8 cellular contexts compared by ENCODE assay signal in genomic region chr4:151325320-151326246, GRCh38. TPM values are rescaled to one million over a fixed set of nuclear protein-coding genes. Genes with fewer than 3 reads are reported as not detected.
DNase-seq lines count a peak whose midpoint lies in the region; ATAC-seq, FAIRE-seq and TF ChIP-seq lines count a peak whose summit lies in the region.

TSS of gene SH3D19 (minus strand) at chr4:151325605. CDS start at chr4:151325352, 253 bp downstream.

- no peak for TF ChIP-seq POLR2A in GM12892 (IDR thresholded peaks at IDR 0.05; ENCODE audit: low read depth, low read length)

- H3K27ac Mint-ChIP-seq in activated CD8-positive, alpha-beta T cell treated with anti-CD3 and anti-CD28 coated beads, Interleukin-2, amount 10 ng/mL, durations not matched to agents 7 days and 5 days: no peak within 1 kb of the TSS
- no peak within 1 kb of the TSS for H3K27ac Mint-ChIP-seq in naive B cell

- POLR2A ChIA-PET in activated CD8-positive, alpha-beta T cell treated with anti-CD3 and anti-CD28 coated beads, Interleukin-2, amount 10 ng/mL, durations not matched to agents 7 days and 5 days (lab: Charles Lee): no interaction called here

- no peak for FAIRE-seq in GM12892 (lab: Jason Lieb, UNC)

- H3K9me3 Mint-ChIP-seq in activated CD8-positive, alpha-beta T cell treated with anti-CD3 and anti-CD28 coated beads, Interleukin-2, amount 10 ng/mL, durations not matched to agents 7 days and 5 days (ENCODE audit: insufficient read depth): no peaks in the 10 kb centered on the region
- peaks cover under 1 to 7% (median 3%) of the 10 kb centered on the region in 7 donors for H3K9me3 Mint-ChIP-seq in naive B cell

- peak; percentile 19 for ATAC-seq in activated CD8-positive, alpha-beta T cell treated with anti-CD3 and anti-CD28 coated beads, Interleukin-2, amount 10 ng/mL, durations not matched to agents 7 days and 5 days
- no peak for ATAC-seq in naive B cell (ENCODE audit: low read depth in 2 of 2)

- DNase-seq in COLO829 (ENCODE audit: low spot score) (peak; percentile 45), HuH-7 (ENCODE audit: low spot score) (peak; percentile 80), fibroblast of villous mesenchyme (ENCODE audit: low read depth) (peak; percentile 45), naive B cell (no peak), dedifferentiated amniotic fluid mesenchymal stem cell (ENCODE audit: extremely low spot score) (no peak), GM12892 (ENCODE audit: insufficient read length) (no peak)
- DNase-seq in activated CD8-positive, alpha-beta T cell treated with anti-CD3 and anti-CD28 coated beads, Interleukin-2, amount 10 ng/mL, durations not matched to agents 7 days and 5 days: no peak
- DNase-seq in stimulated activated naive CD4-positive, alpha-beta T cell treated with Interleukin-2 at 50 U/mL for 16 hours (lab: John Stamatoyannopoulos, UW): no peak

- peaks cover 5% of the 10 kb centered on the region for H3K4me1 Mint-ChIP-seq in activated CD8-positive, alpha-beta T cell treated with anti-CD3 and anti-CD28 coated beads, Interleukin-2, amount 10 ng/mL, durations not matched to agents 7 days and 5 days (ENCODE audit: low read depth)
- H3K4me1 Mint-ChIP-seq in naive B cell: peaks cover 4 to 11% (median 9%) of the 10 kb centered on the region in 3 donors

- H3K4me3 Mint-ChIP-seq in activated CD8-positive, alpha-beta T cell treated with anti-CD3 and anti-CD28 coated beads, Interleukin-2, amount 10 ng/mL, durations not matched to agents 7 days and 5 days: peak within 1 kb of the TSS; percentile 38
- peak within 1 kb of the TSS in 7 of 8 donors; percentile 33 to 80 (median 66) for H3K4me3 Mint-ChIP-seq in naive B cell

- TF ChIP-seq CTCF in fibroblast of villous mesenchyme (IDR thresholded peaks at IDR 0.05; ENCODE audit: insufficient read depth, low read depth, low read length): no peak

- CTCF ChIA-PET in activated CD8-positive, alpha-beta T cell treated with anti-CD3 and anti-CD28 coated beads, Interleukin-2, amount 10 ng/mL, durations not matched to agents 7 days and 5 days (lab: Charles Lee): no interaction called here

- H3K4me3 ChIP-seq in fibroblast of villous mesenchyme (ENCODE audit: low read depth, low read length): peak within 1 kb of the TSS; percentile 68

- H3K27me3 Mint-ChIP-seq in activated CD8-positive, alpha-beta T cell treated with anti-CD3 and anti-CD28 coated beads, Interleukin-2, amount 10 ng/mL, durations not matched to agents 7 days and 5 days (ENCODE audit: low read depth): peaks cover 49% of the 10 kb centered on the region
- peaks cover 55 to 60% (median 59%) of the 10 kb centered on the region in 3 donors for H3K27me3 Mint-ChIP-seq in naive B cell

- H3K36me3 Mint-ChIP-seq in activated CD8-positive, alpha-beta T cell treated with anti-CD3 and anti-CD28 coated beads, Interleukin-2, amount 10 ng/mL, durations not matched to agents 7 days and 5 days (ENCODE audit: low read depth): no peaks in the 10 kb centered on the region
- peaks cover 0 to 8% of the 10 kb centered on the region in 2 donors for H3K36me3 Mint-ChIP-seq in naive B cell

RNA-seq across cellular contexts. Expression of gene SH3D19, which starts in this region (rescaled TPM):
- not detected for total RNA-seq in activated CD8-positive, alpha-beta T cell treated with anti-CD3 and anti-CD28 coated beads, Interleukin-2, amount 10 ng/mL, durations not matched to agents 7 days and 5 days
- 43.5 and 46.6 TPM in 2 replicates for total RNA-seq in fibroblast of villous mesenchyme
- 1 to 10 TPM in 4 of 6 donors, not detected in 2; 1.7 to 3.7 (median 2.3) TPM for polyA plus RNA-seq in naive B cell (ENCODE audit: low read depth in 6 of 6)
- polyA plus RNA-seq in GM12892 (2012; ENCODE audit: missing spikeins): 4.2 TPM

Comparison
In these comparisons a context has a peak if more than half of its experiments do, and no peak if none do; other contexts are left out.
1. RNA of gene SH3D19 (total RNA-seq): 43.5 to 46.6 TPM in fibroblast of villous mesenchyme; not detected in activated CD8-positive, alpha-beta T cell treated with anti-CD3 and anti-CD28 coated beads, Interleukin-2, amount 10 ng/mL, durations not matched to agents 7 days and 5 days; every median in the first group is over 10 times any median in the second.
2. Peak in ATAC-seq in activated CD8-positive, alpha-beta T cell treated with anti-CD3 and anti-CD28 coated beads, Interleukin-2, amount 10 ng/mL, durations not matched to agents 7 days and 5 days; RNA of the gene not detected or under 1 TPM.
3. DNase-seq: peak in COLO829 (single experiment), HuH-7 (single experiment) and fibroblast of villous mesenchyme (single experiment); none in activated CD8-positive, alpha-beta T cell treated with anti-CD3 and anti-CD28 coated beads, Interleukin-2, amount 10 ng/mL, durations not matched to agents 7 days and 5 days (single experiment), naive B cell (single experiment), dedifferentiated amniotic fluid mesenchymal stem cell (single experiment), stimulated activated naive CD4-positive, alpha-beta T cell treated with Interleukin-2 at 50 U/mL for 16 hours (single experiment) and GM12892 (single experiment).